9 cellular contexts compared by ENCODE assay signal in genomic region chr16:84597518-84598390, GRCh38. TPM values are rescaled to one million over a fixed set of nuclear protein-coding genes. Genes with fewer than 3 reads are reported as not detected.
A peak's percentile ranks its signal among the peaks of the same experiment; 100 is the strongest.
DNase-seq lines count a peak whose midpoint lies in the region; ATAC-seq and TF ChIP-seq lines count a peak whose summit lies in the region.
"Had no signal": no experiment of that assay in that cellular context is flagged by ENCODE, and none has a peak within 500 bp of the region (broad histone marks: within the 10 kb centered on the region; RNA-seq: fewer than 3 reads in every experiment).

No MANE protein-coding gene starts in this region.

- no peaks in the 10 kb centered on the region; the same call in 1 of the 2 replicates for H3K36me3 ChIP-seq in GM06990 (ENCODE audit: control insufficient read depth, insufficient read depth, low read length)
- no peaks in the 10 kb centered on the region for H3K36me3 ChIP-seq in Peyer's patch

- H3K4me3 ChIP-seq in GM06990 (replicated peaks; ENCODE audit: low read depth, low read length), result peak overlapping the region; percentile 8; the same call in 1 of the 2 replicates
- peak overlapping the region in 1 of 4 donors; percentile 20 for H3K4me3 ChIP-seq in Peyer's patch

- ATAC-seq in central memory CD8-positive, alpha-beta T cell (replicated peaks; ENCODE audit: extremely low read depth, poor library complexity, severe bottlenecking), result no peak
- ATAC-seq in HG02798 (IDR thresholded peaks at IDR 0.05; ENCODE audit: poor library complexity, unreplicated experiment), result no peak

- no peaks in the 10 kb centered on the region for H3K27me3 Mint-ChIP-seq in central memory CD8-positive, alpha-beta T cell
- H3K27me3 Mint-ChIP-seq in neural crest cell (ENCODE audit: low read depth), result no peaks in the 10 kb centered on the region

- H3K36me3 Mint-ChIP-seq in central memory CD8-positive, alpha-beta T cell (ENCODE audit: insufficient read depth), result peaks cover 34% of the 10 kb centered on the region
- peaks cover 9% of the 10 kb centered on the region for H3K36me3 Mint-ChIP-seq in neural crest cell (ENCODE audit: low read depth)

- H3K27ac Mint-ChIP-seq in central memory CD8-positive, alpha-beta T cell (ENCODE audit: low read depth), result peak overlapping the region; percentile 97
- peak overlapping the region; percentile 86 for H3K27ac Mint-ChIP-seq in neural crest cell (ENCODE audit: unreplicated experiment)

- no peak for TF ChIP-seq POLR2A in Peyer's patch (IDR thresholded peaks at IDR 0.05)

- H3K4me3 Mint-ChIP-seq in central memory CD8-positive, alpha-beta T cell, result peak overlapping the region; percentile 85
- H3K4me3 Mint-ChIP-seq in neural crest cell, result peak overlapping the region; percentile 56

- H3K27me3 ChIP-seq in GM06990 (replicated peaks; ENCODE audit: control insufficient read depth, insufficient read depth, low read length) (no peaks in the 10 kb centered on the region), Peyer's patch (no peaks in the 10 kb centered on the region)

- peaks cover 6 to 58% (median 49%) of the 10 kb centered on the region in 4 donors for H3K4me1 ChIP-seq in Peyer's patch

- H3K9me3 Mint-ChIP-seq in central memory CD8-positive, alpha-beta T cell, result peaks cover 5% of the 10 kb centered on the region
- no peaks in the 10 kb centered on the region for H3K9me3 Mint-ChIP-seq in neural crest cell

- H3K4me1 Mint-ChIP-seq in central memory CD8-positive, alpha-beta T cell, result peaks cover 90% of the 10 kb centered on the region
- H3K4me1 Mint-ChIP-seq in neural crest cell, result peaks cover 88% of the 10 kb centered on the region

- TF ChIP-seq CTCF in GM06990 (IDR thresholded peaks at IDR 0.05; ENCODE audit: insufficient read depth, low read length, poor library complexity, severe bottlenecking) (no peak), Peyer's patch (IDR thresholded peaks at IDR 0.05) (no peak), neural crest cell (conservative IDR thresholded peaks at IDR 0.05) (no peak)

- no peak for DNase-seq in GM06990 (ENCODE audit: extremely low read depth, insufficient read length)
- peak in 2 of 3 donors; percentile 70 to 71 for DNase-seq in Peyer's patch
- DNase-seq in central memory CD8-positive, alpha-beta T cell (ENCODE audit: low spot score in 2 of 2), result peak in 1 of 2 donors; percentile 39
- DNase-seq in neural crest cell (ENCODE audit: low read depth, low spot score), result no peak
- DNase-seq in D341Med (ENCODE audit: low spot score), result no peak
- DNase-seq in activated CD4-positive, CD25-positive, alpha-beta regulatory T cell treated with anti-CD3 and anti-CD28 coated beads, Interleukin-2, amount 50 U/mL, for 72 hours, result no peak
- no peak for DNase-seq in GOT3 (lab: John Stamatoyannopoulos, UW)
- DNase-seq: NCI-H69 had no signal

- no peaks in the 10 kb centered on the region for H3K9me3 ChIP-seq in Peyer's patch

- H3K27ac ChIP-seq in Peyer's patch, result peak overlapping the region; percentile 75 to 93 (median 87)

RNA-seq across cellular contexts. Expression of gene COTL1, which starts 20.1 kb away (rescaled TPM):
- total RNA-seq in Peyer's patch (10 to 100 TPM; 29.6 to 84.2 (median 43.1) TPM), neural crest cell (346 and 357 TPM in 2 replicates)

RNA-seq across cellular contexts. Expression of gene KLHL36, which starts 50.6 kb away (rescaled TPM):
- 10 to 100 TPM; 57.8 to 81.4 (median 74.4) TPM for total RNA-seq in Peyer's patch
- 25.4 and 26.2 TPM in 2 replicates for total RNA-seq in neural crest cell

Comparison
In these comparisons a context has a peak if more than half of its experiments do, and no peak if none do; other contexts are left out.
1. DNase-seq: peak in Peyer's patch (2 of 3); none in GM06990 (single experiment), neural crest cell (single experiment), D341Med (single experiment), activated CD4-positive, CD25-positive, alpha-beta regulatory T cell treated with anti-CD3 and anti-CD28 coated beads, Interleukin-2, amount 50 U/mL, for 72 hours (single experiment) and GOT3 (single experiment).